9 cellular contexts compared by ENCODE assay signal in the genomic region with DNA sequence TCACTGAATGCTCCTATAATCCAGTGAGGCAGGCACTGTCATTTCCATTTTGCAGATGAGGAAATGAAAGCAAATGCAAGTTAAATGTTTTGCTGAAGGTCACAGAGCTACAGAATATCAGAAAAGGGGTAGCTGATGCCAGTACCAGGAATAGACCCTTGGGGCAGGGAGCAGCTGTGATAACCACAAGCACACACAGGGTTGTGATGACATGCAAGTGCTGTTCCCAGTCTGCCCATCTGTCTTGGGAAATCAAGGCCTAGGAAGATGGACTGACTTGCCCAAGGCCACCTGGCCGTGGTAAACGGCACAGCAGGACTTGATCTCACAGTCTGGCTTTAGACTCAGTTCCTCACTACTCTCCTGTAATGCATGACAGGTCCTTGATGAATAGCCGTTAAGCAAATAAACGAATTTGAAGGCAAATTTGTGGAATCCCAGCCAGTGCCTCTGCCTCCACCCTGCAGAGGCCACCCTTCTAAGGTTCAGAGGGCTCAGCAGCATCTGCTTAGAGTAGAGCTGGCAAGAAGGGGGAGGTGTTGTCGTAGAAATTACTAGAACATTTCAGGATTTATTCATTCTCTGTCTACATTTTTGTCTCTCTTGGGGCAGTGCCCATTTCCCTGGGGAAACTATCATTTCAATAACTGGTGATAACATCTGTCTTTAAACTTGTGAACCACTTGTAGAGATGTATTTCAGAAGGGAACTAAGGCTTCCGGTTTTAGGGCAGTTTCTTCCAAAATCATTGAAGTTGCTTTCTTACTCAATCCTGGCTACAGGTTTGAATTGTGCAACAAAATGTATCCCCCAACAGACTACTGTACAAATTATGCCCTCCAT. TPM values are rescaled to one million over a fixed set of nuclear protein-coding genes. Genes with fewer than 3 reads are reported as not detected.
DNase-seq lines count a peak whose midpoint lies in the region; ATAC-seq and TF ChIP-seq lines count a peak whose summit lies in the region.
"Had no signal": no experiment of that assay in that cellular context is flagged by ENCODE, and none has a peak within 500 bp of the region (broad histone marks: within the 10 kb centered on the region; RNA-seq: fewer than 3 reads in every experiment).

No MANE protein-coding gene starts in this region.

- H3K4me1 ChIP-seq in fibroblast of lung (ENCODE audit: control insufficient read depth, extremely low read depth, insufficient read depth, low read length) (no peaks in the 10 kb centered on the region), sigmoid colon (peaks cover 0 to 27% (median 21%) of the 10 kb centered on the region in 4 donors), osteoblast (ENCODE audit: insufficient read depth, low read length) (peaks cover 14% of the 10 kb centered on the region)

- TF ChIP-seq POLR2A in sigmoid colon (IDR thresholded peaks at IDR 0.05), result no peak

- H3K4me2 ChIP-seq in fibroblast of lung (ENCODE audit: extremely low read depth, insufficient read depth, low read length), result no peak overlapping the region
- H3K4me2 ChIP-seq in osteoblast (ENCODE audit: insufficient read depth, low read length), result no peak overlapping the region

- DNase-seq in NCI-H1694 treated with DMSO at 0.1 percent for 48 hours (lab: John Stamatoyannopoulos, UW) (peak; percentile 99), fibroblast of lung (ENCODE audit: low read depth in 2 of 2) (peak; percentile 34 to 58), sigmoid colon (no peak), osteoblast (ENCODE audit: insufficient read length, low spot score, missing footprints) (no peak), hepatic stellate cell (ENCODE audit: low spot score) (no peak)
- no peak for DNase-seq in stimulated activated CD4-positive, alpha-beta T cell treated with anti-CD3 and anti-CD28 coated beads, Interleukin-4, amount 100 ng/mL, for 1 hour

- no peak overlapping the region for H3K4me3 ChIP-seq in fibroblast of lung (replicated peaks in 1 of 4; ENCODE audit: control extremely low read depth in 1 of 4, insufficient read depth in 1 of 4, low read depth in 3 of 4, low read length in 4 of 4)
- H3K4me3 ChIP-seq in sigmoid colon, result no peak overlapping the region
- H3K4me3 ChIP-seq in osteoblast (ENCODE audit: insufficient read depth, low read length), result no peak overlapping the region
- H3K4me3 ChIP-seq: SK-N-MC had no signal

- no peaks in the 10 kb centered on the region for H3K9me3 ChIP-seq in fibroblast of lung (ENCODE audit: control insufficient read depth, insufficient read depth, low read depth, low read length)
- peaks cover 0 to 3% (median 0%) of the 10 kb centered on the region in 4 donors for H3K9me3 ChIP-seq in sigmoid colon
- no peaks in the 10 kb centered on the region for H3K9me3 ChIP-seq in osteoblast (ENCODE audit: low read depth, low read length)

- ATAC-seq in GM18517 (IDR thresholded peaks at IDR 0.05; ENCODE audit: unreplicated experiment) (peak; percentile 37), HG02610 (IDR thresholded peaks at IDR 0.05; ENCODE audit: unreplicated experiment) (peak; percentile 52)

- TF ChIP-seq EP300 in sigmoid colon (IDR thresholded peaks at IDR 0.05), result no peak

- intact Hi-C loops in sigmoid colon (cut with DNase I), result loop anchor here (5.0 kb wide), 2 partner anchors 57 to 68 kb away; no protein-coding TSS in a partner anchor

- no peak overlapping the region for H3K9ac ChIP-seq in fibroblast of lung (ENCODE audit: insufficient read depth, low read length)

- 47 to 72% methylated on average over 6 of the region's 6 CpGs for WGBS in sigmoid colon, 2 donors

- H3K36me3 ChIP-seq in fibroblast of lung (ENCODE audit: control insufficient read depth, insufficient read depth, low read length) (no peaks in the 10 kb centered on the region), sigmoid colon (no peaks in the 10 kb centered on the region), osteoblast (ENCODE audit: insufficient read depth, low read length) (no peaks in the 10 kb centered on the region)

- H4K20me1 ChIP-seq in fibroblast of lung (ENCODE audit: control insufficient read depth, extremely low read depth, insufficient read depth, low read length), result no peaks in the 10 kb centered on the region
- no peaks in the 10 kb centered on the region for H4K20me1 ChIP-seq in osteoblast (ENCODE audit: insufficient read depth, low read length)

- TF ChIP-seq CTCF in fibroblast of lung (conservative IDR thresholded peaks at IDR 0.05 in 1 of 2, IDR thresholded peaks at IDR 0.05 in 1 of 2; ENCODE audit: low read depth in 1 of 2, low read length in 2 of 2) (no peak), sigmoid colon (IDR thresholded peaks at IDR 0.05) (no peak), osteoblast (IDR thresholded peaks at IDR 0.05; ENCODE audit: extremely low read depth, low read depth, low read length) (no peak)

- H3K79me2 ChIP-seq in fibroblast of lung (ENCODE audit: control insufficient read depth, insufficient read depth, low read length) (no peaks in the 10 kb centered on the region), osteoblast (ENCODE audit: insufficient read depth, low read length) (no peaks in the 10 kb centered on the region)

- H3K27ac ChIP-seq in fibroblast of lung (ENCODE audit: insufficient read depth, low read length) (no peak overlapping the region), sigmoid colon (peak overlapping the region in 1 of 4 donors; percentile 28), osteoblast (ENCODE audit: low read depth, low read length) (no peak overlapping the region)
- H3K27ac ChIP-seq: SK-N-MC had no signal

- H2AFZ ChIP-seq in fibroblast of lung (ENCODE audit: low read length) (no peak overlapping the region), osteoblast (ENCODE audit: low read length) (no peak overlapping the region)

- H3K27me3 ChIP-seq in fibroblast of lung (ENCODE audit: control insufficient read depth, insufficient read depth, low read length) (no peaks in the 10 kb centered on the region), sigmoid colon (no peaks in the 10 kb centered on the region), osteoblast (ENCODE audit: insufficient read depth, low read length) (no peaks in the 10 kb centered on the region)

RNA-seq across cellular contexts. Expression of a gene that starts 53.2 kb away (rescaled TPM):
- total RNA-seq in fibroblast of lung (19.3 and 20.0 TPM in 2 replicates), sigmoid colon (10 to 100 TPM; 41.0 to 95.8 (median 70.7) TPM), osteoblast (19.2 and 25.9 TPM in 2 replicates)
- polyA plus RNA-seq in fibroblast of lung (45.6 and 58.7 TPM in 2 replicates), sigmoid colon (100 to 1,000 TPM in 1 of 3 donors, 10 to 100 TPM in 2; 60.0 to 118 (median 88.3) TPM)
- polyA plus RNA-seq in fibroblast of lung (2012), result 56.6 and 75.7 TPM in 2 replicates
- polyA minus RNA-seq in fibroblast of lung (ENCODE audit: low replicate concordance), result 3.8 and 6.4 TPM in 2 replicates

RNA-seq across cellular contexts. Expression of a gene that starts 53.2 kb away (rescaled TPM):
- total RNA-seq in fibroblast of lung (28.6 and 35.7 TPM in 2 replicates), sigmoid colon (10 to 100 TPM; 20.6 to 41.8 (median 22.7) TPM), osteoblast (38.4 and 44.2 TPM in 2 replicates)
- polyA plus RNA-seq in fibroblast of lung (4.9 and 6.2 TPM in 2 replicates), sigmoid colon (1 to 10 TPM in 2 of 3 donors, under 1 TPM in 1; 0.60 to 3.6 (median 1.2) TPM)
- polyA plus RNA-seq in fibroblast of lung (2012), result 3.6 and 5.2 TPM in 2 replicates
- 6.7 and 9.6 TPM in 2 replicates for polyA minus RNA-seq in fibroblast of lung (ENCODE audit: low replicate concordance)

Comparison
In these comparisons a context has a peak if more than half of its experiments do, and no peak if none do; other contexts are left out.
1. DNase-seq: peak in NCI-H1694 treated with DMSO at 0.1 percent for 48 hours (single experiment) and fibroblast of lung (2 of 2); none in sigmoid colon (single experiment), osteoblast (single experiment), stimulated activated CD4-positive, alpha-beta T cell treated with anti-CD3 and anti-CD28 coated beads, Interleukin-4, amount 100 ng/mL, for 1 hour (single experiment) and hepatic stellate cell (single experiment).